In the genomic region with DNA sequence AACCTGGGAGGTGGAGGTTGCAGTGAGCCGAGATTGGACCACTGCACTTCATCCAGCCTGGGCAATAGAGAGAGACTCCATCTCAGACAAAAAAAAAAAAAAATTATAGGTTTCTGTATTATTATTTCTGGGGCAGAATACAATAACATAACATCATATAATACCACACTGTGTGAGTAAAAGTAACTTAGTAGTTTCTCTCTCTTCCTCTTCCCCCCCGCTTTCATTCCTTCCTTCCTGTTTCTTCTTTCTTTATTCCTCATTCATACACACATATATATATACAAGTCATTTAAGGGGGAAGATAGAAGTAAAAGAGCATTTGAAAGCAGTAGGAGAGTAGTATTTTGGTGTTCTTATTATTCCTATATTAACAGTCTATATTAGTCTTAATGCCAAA, we compare ENCODE assay signal across 25 cellular contexts. TPM values are rescaled to one million over a fixed set of nuclear protein-coding genes. Genes with fewer than 3 reads are reported as not detected.
DNase-seq lines count a peak whose midpoint lies in the region; ATAC-seq and TF ChIP-seq lines count a peak whose summit lies in the region.
"Had no signal": no experiment of that assay in that cellular context is flagged by ENCODE, and none has a peak within 500 bp of the region (broad histone marks: within the 10 kb centered on the region; RNA-seq: fewer than 3 reads in every experiment).

No MANE protein-coding gene starts in this region.

- H3K9me3 ChIP-seq in OCI-LY3 (ENCODE audit: insufficient read depth, low read length) (0 out of 2 replicates have a peak, but pooled peaks cover 2% of the 10 kb centered on the region), testis (no peaks in the 10 kb centered on the region)
- H3K9me3 ChIP-seq: A549, BE2C, HAP-1 had no signal

- H3K4me2 ChIP-seq in OCI-LY3 (ENCODE audit: low read length): peak overlapping the region; percentile 24; the same call in 1 of the 2 replicates
- H3K4me2 ChIP-seq: A549 had no signal

- no peak for TF ChIP-seq POLR2A in testis (IDR thresholded peaks at IDR 0.05)

- peak; percentile 60 to 64 for ATAC-seq in stimulated activated naive B cell treated with anti-CD40 and anti-IgM and Interleukin-4, amounts not matched to agents 10 μg/mL and 1 μg/mL and 100 μg/mL, for 72 hours (replicated peaks)
- no peak for ATAC-seq in stimulated activated naive CD8-positive, alpha-beta T cell treated with anti-CD3 and anti-CD28 coated beads, Interleukin-15, amount 100 ng/mL, for 72 hours
- ATAC-seq: A549, GM12878 had no signal

- intact Hi-C loops in testis (cut with DNase I; ENCODE audit: low total_unique reads): no loop called here

- H3K9ac ChIP-seq in OCI-LY3 (ENCODE audit: low read length): no peak overlapping the region
- H3K9ac ChIP-seq: BLaER1 treated with 17β-estradiol and CSF1 and Interleukin-3, amounts not matched to agents 10 nM and 100 nM had no signal

- no peaks in the 10 kb centered on the region for H4K20me1 ChIP-seq in OCI-LY3 (ENCODE audit: insufficient read depth, low read length)
- H4K20me1 ChIP-seq: BLaER1 treated with 17β-estradiol and CSF1 and Interleukin-3, amounts not matched to agents 10 nM and 100 nM had no signal

- H3K4me3 ChIP-seq in OCI-LY3 (ENCODE audit: low read length) (no peak overlapping the region), testis (no peak overlapping the region)
- H3K4me3 ChIP-seq: A549; BLaER1 treated with 17β-estradiol and CSF1 and Interleukin-3, amounts not matched to agents 10 nM and 100 nM; GM12878; HAP-1 had no signal

- H3K27ac Mint-ChIP-seq in stimulated activated naive B cell treated with anti-CD40 and anti-IgM and Interleukin-4, amounts not matched to agents 10 μg/mL and 1 μg/mL and 100 μg/mL, for 72 hours: no peak overlapping the region
- peak overlapping the region in 1 of 2 donors; percentile 7 for H3K27ac Mint-ChIP-seq in stimulated activated naive CD8-positive, alpha-beta T cell treated with anti-CD3 and anti-CD28 coated beads, Interleukin-15, amount 100 ng/mL, for 72 hours
- H3K27ac Mint-ChIP-seq: CD14-positive monocyte; CD4-positive, alpha-beta T cell; HFFc6 had no signal

- TF ChIP-seq CTCF in OCI-LY3 (IDR thresholded peaks at IDR 0.05; ENCODE audit: low read depth, low read length): no peak
- no peak for TF ChIP-seq CTCF in testis (IDR thresholded peaks at IDR 0.05)

- H3K79me2 ChIP-seq in OCI-LY3 (ENCODE audit: low read length): no peaks in the 10 kb centered on the region

- H3K36me3 Mint-ChIP-seq in stimulated activated naive B cell treated with anti-CD40 and anti-IgM and Interleukin-4, amounts not matched to agents 10 μg/mL and 1 μg/mL and 100 μg/mL, for 72 hours: peaks cover 33 to 43% of the 10 kb centered on the region in 2 donors

- peaks cover 0 to 1% of the 10 kb centered on the region in 2 donors for H3K4me1 Mint-ChIP-seq in stimulated activated naive B cell treated with anti-CD40 and anti-IgM and Interleukin-4, amounts not matched to agents 10 μg/mL and 1 μg/mL and 100 μg/mL, for 72 hours
- no peaks in the 10 kb centered on the region for H3K4me1 Mint-ChIP-seq in stimulated activated naive CD8-positive, alpha-beta T cell treated with anti-CD3 and anti-CD28 coated beads, Interleukin-15, amount 100 ng/mL, for 72 hours
- H3K4me1 Mint-ChIP-seq: CD8-positive, alpha-beta memory T cell had no signal

- H3K4me1 ChIP-seq in OCI-LY3 (ENCODE audit: low read length) (peaks cover 10% of the 10 kb centered on the region), testis (no peaks in the 10 kb centered on the region)
- H3K4me1 ChIP-seq: A549, BE2C had no signal

- H3K36me3 ChIP-seq in OCI-LY3 (replicated peaks; ENCODE audit: low read depth, low read length) (peaks cover 10% of the 10 kb centered on the region), testis (ENCODE audit: low read depth, missing control alignments) (no peaks in the 10 kb centered on the region)

- no peaks in the 10 kb centered on the region for H3K27me3 ChIP-seq in OCI-LY3 (ENCODE audit: low read depth, low read length)
- no peaks in the 10 kb centered on the region for H3K27me3 ChIP-seq in testis
- H3K27me3 ChIP-seq: BE2C; BLaER1 treated with 17β-estradiol and CSF1 and Interleukin-3, amounts not matched to agents 10 nM and 100 nM had no signal

- no peaks in the 10 kb centered on the region for H3K27me3 Mint-ChIP-seq in stimulated activated naive B cell treated with anti-CD40 and anti-IgM and Interleukin-4, amounts not matched to agents 10 μg/mL and 1 μg/mL and 100 μg/mL, for 72 hours
- H3K27me3 Mint-ChIP-seq in stimulated activated naive CD8-positive, alpha-beta T cell treated with anti-CD3 and anti-CD28 coated beads, Interleukin-15, amount 100 ng/mL, for 72 hours: no peaks in the 10 kb centered on the region
- H3K27me3 Mint-ChIP-seq: CD4-positive, alpha-beta T cell; CD8-positive, alpha-beta memory T cell had no signal

- DNase-seq in SIG-M5 treated with dmso at 0.1 percent for 504 hours (lab: John Stamatoyannopoulos, UW; ENCODE audit: unreplicated experiment) (peak; percentile 29), SIG-M5 (lab: John Stamatoyannopoulos, UW) (no peak), MV-4-11 (lab: John Stamatoyannopoulos, UW) (peak; percentile 63), Kasumi-1 (lab: John Stamatoyannopoulos, UW) (no peak), testis (no peak)
- no peak for DNase-seq in stimulated activated naive B cell treated with anti-CD40 and anti-IgM and Interleukin-4, amounts not matched to agents 10 μg/mL and 1 μg/mL and 100 μg/mL, for 72 hours
- no peak for DNase-seq in stimulated activated naive CD8-positive, alpha-beta T cell treated with anti-CD3 and anti-CD28 coated beads, Interleukin-15, amount 100 ng/mL, for 72 hours
- DNase-seq: 8988T; ACHN; AML-193; BE2C; CD4-positive, alpha-beta T cell; CD8-positive, alpha-beta memory T cell; DMS 273 treated with DMSO at 0.1 percent for 48 hours; DMS79; EL; GDM1; GOT3; HFFc6 had no signal

- H2AFZ ChIP-seq in OCI-LY3 (ENCODE audit: low read depth, low read length): no peak overlapping the region

- H3K27ac ChIP-seq in OCI-LY3 (ENCODE audit: low read length) (no peak overlapping the region), testis (no peak overlapping the region)
- H3K27ac ChIP-seq: A549; BLaER1 treated with 17β-estradiol and CSF1 and Interleukin-3, amounts not matched to agents 10 nM and 100 nM had no signal

- WGBS in testis, 2 donors: 92 to 95% methylated on average over 2 of the region's 2 CpGs

- H3K4me3 Mint-ChIP-seq in stimulated activated naive B cell treated with anti-CD40 and anti-IgM and Interleukin-4, amounts not matched to agents 10 μg/mL and 1 μg/mL and 100 μg/mL, for 72 hours: no peak overlapping the region
- no peak overlapping the region for H3K4me3 Mint-ChIP-seq in stimulated activated naive CD8-positive, alpha-beta T cell treated with anti-CD3 and anti-CD28 coated beads, Interleukin-15, amount 100 ng/mL, for 72 hours
- H3K4me3 Mint-ChIP-seq: CD14-positive monocyte; CD4-positive, alpha-beta T cell; CD8-positive, alpha-beta memory T cell; HFFc6 had no signal

- peaks cover 12 to 19% of the 10 kb centered on the region in 2 donors for H3K9me3 Mint-ChIP-seq in stimulated activated naive B cell treated with anti-CD40 and anti-IgM and Interleukin-4, amounts not matched to agents 10 μg/mL and 1 μg/mL and 100 μg/mL, for 72 hours
- H3K9me3 Mint-ChIP-seq in stimulated activated naive CD8-positive, alpha-beta T cell treated with anti-CD3 and anti-CD28 coated beads, Interleukin-15, amount 100 ng/mL, for 72 hours: peaks cover 8 to 12% of the 10 kb centered on the region in 2 donors
- H3K9me3 Mint-ChIP-seq: HFFc6 had no signal

RNA-seq across cellular contexts. Expression of gene FHDC1, which starts 55.9 kb away (rescaled TPM):
- total RNA-seq in testis: 1 to 10 TPM; 3.8 to 4.2 TPM
- 2.9 TPM for polyA plus RNA-seq in testis (ENCODE audit: insufficient read depth, low read depth, low replicate concordance)
- polyA plus RNA-seq: CD14-positive monocyte; CD8-positive, alpha-beta memory T cell had no signal

Comparison
In these comparisons a context has a peak if more than half of its experiments do, and no peak if none do; other contexts are left out.
1. DNase-seq: peak in SIG-M5 treated with dmso at 0.1 percent for 504 hours (single experiment) and MV-4-11 (single experiment); none in SIG-M5 (single experiment), stimulated activated naive B cell treated with anti-CD40 and anti-IgM and Interleukin-4, amounts not matched to agents 10 μg/mL and 1 μg/mL and 100 μg/mL, for 72 hours (single experiment), stimulated activated naive CD8-positive, alpha-beta T cell treated with anti-CD3 and anti-CD28 coated beads, Interleukin-15, amount 100 ng/mL, for 72 hours (0 of 2), Kasumi-1 (0 of 2) and testis (single experiment).